In genomic region chr1:9038338-9038650, GRCh38 we compare ENCODE assay signal across 32 cellular contexts. TPM values are rescaled to one million over a fixed set of nuclear protein-coding genes. Genes with fewer than 3 reads are reported as not detected.
A peak's percentile ranks its signal among the peaks of the same experiment; 100 is the strongest.
DNase-seq lines count a peak whose midpoint lies in the region; ATAC-seq, FAIRE-seq and TF ChIP-seq lines count a peak whose summit lies in the region.
"Had no signal": no experiment of that assay in that cellular context is flagged by ENCODE, and none has a peak within 500 bp of the region (broad histone marks: within the 10 kb centered on the region; RNA-seq: fewer than 3 reads in every experiment).

No MANE protein-coding gene starts in this region.

- H4K20me1 ChIP-seq in BLaER1, result no peaks in the 10 kb centered on the region

- H3K27ac ChIP-seq in BLaER1 (peak overlapping the region; percentile 18; the same call in 1 of the 2 replicates), RWPE2 (ENCODE audit: poor library complexity, severe bottlenecking) (no peak overlapping the region), kidney (ENCODE audit: low read depth in 2 of 2, low read length in 2 of 2) (no peak overlapping the region)
- H3K27ac ChIP-seq: A549, C4-2B, HL-60, PC-9, SK-N-MC had no signal

- no peak for FAIRE-seq in kidney (lab: Jason Lieb, UNC)
- FAIRE-seq: A549, GM19239, H54 had no signal

- H3K27me3 ChIP-seq in BLaER1 (no peaks in the 10 kb centered on the region), RWPE2 (ENCODE audit: insufficient read depth, poor library complexity, severe bottlenecking) (no peaks in the 10 kb centered on the region)
- H3K27me3 ChIP-seq: MG63 had no signal

- TF ChIP-seq POLR2A in GM18526 (IDR thresholded peaks at IDR 0.05; ENCODE audit: extremely low read depth, insufficient read length), result peak; percentile 7

- peak; percentile 62 for ATAC-seq in RWPE2 (ENCODE audit: low read depth)

- H3K36me3 ChIP-seq in BLaER1, result peaks cover 76% of the 10 kb centered on the region
- H3K36me3 ChIP-seq in RWPE2 (ENCODE audit: low read depth), result no peaks in the 10 kb centered on the region
- H3K36me3 ChIP-seq in kidney (ENCODE audit: control insufficient read depth in 1 of 2, insufficient read depth in 2 of 2, low read length in 2 of 2), result no peaks in the 10 kb centered on the region
- H3K36me3 ChIP-seq: MG63 had no signal

- H3K9me3 ChIP-seq in BLaER1 (peaks cover 28% of the 10 kb centered on the region), RWPE2 (ENCODE audit: severe bottlenecking) (peaks cover 2% of the 10 kb centered on the region), kidney (ENCODE audit: control insufficient read depth in 1 of 2, low read length in 2 of 2) (peaks cover 0 to 7% of the 10 kb centered on the region in 2 donors)
- H3K9me3 ChIP-seq: MG63 had no signal

- TF ChIP-seq CTCF in RWPE2 (IDR thresholded peaks at IDR 0.05; ENCODE audit: poor library complexity, severe bottlenecking) (no peak), kidney (IDR thresholded peaks at IDR 0.05; ENCODE audit: borderline replicate concordance, extremely low read depth, insufficient read depth) (no peak)

- no peak for DNase-seq in RWPE2 (ENCODE audit: low spot score)
- DNase-seq in kidney, result peak; percentile 50
- no peak for DNase-seq in activated CD8-positive, alpha-beta memory T cell treated with anti-CD3 and anti-CD28 coated beads, Interleukin-2, amount 50 U/mL, for 4 hours
- no peak for DNase-seq in SK-N-DZ (ENCODE audit: low spot score)
- DNase-seq in NCI-H2029 treated with DMSO at 0.1 percent for 48 hours (lab: John Stamatoyannopoulos, UW), result no peak
- no peak for DNase-seq in HPDE6-E6E7 (ENCODE audit: extremely low spot score)
- DNase-seq: AML-193; Calu3; CD8-positive, alpha-beta memory T cell; DND-41; KBM-7; MG63; NCI-H1105 treated with DMSO at 0.1 percent for 48 hours; NCI-H146; NCI-H1930; NCI-H446; NCI-H524 treated with DMSO at 0.1 percent for 48 hours; NCI-H774; PC-9; SHP77 treated with DMSO at 0.1 percent for 48 hours had no signal

- H3K4me1 ChIP-seq in BLaER1 (peaks cover 34% of the 10 kb centered on the region), RWPE2 (ENCODE audit: insufficient read depth, poor library complexity, severe bottlenecking) (peaks cover 7% of the 10 kb centered on the region), kidney (ENCODE audit: control insufficient read depth in 1 of 2, insufficient read depth in 1 of 2, low read depth in 1 of 2, low read length in 2 of 2) (no peaks in the 10 kb centered on the region)
- H3K4me1 ChIP-seq: A549 had no signal

- H3K9ac ChIP-seq in BLaER1, result no peak overlapping the region
- no peak overlapping the region for H3K9ac ChIP-seq in kidney (ENCODE audit: low read length in 2 of 2)

- H3K4me3 ChIP-seq in BLaER1 (no peak overlapping the region), RWPE2 (ENCODE audit: severe bottlenecking) (no peak overlapping the region), kidney (ENCODE audit: low read length in 2 of 2) (no peak overlapping the region)
- H3K4me3 ChIP-seq: A549, MG63, PC-9, SK-N-MC had no signal

- intact Hi-C loops in kidney (cut with DNase I), result no loop called here

- H3K4me2 ChIP-seq in BLaER1, result peak overlapping the region; percentile 66
- H3K4me2 ChIP-seq: PC-9 had no signal

RNA-seq across cellular contexts. Expression of gene SLC2A7, which starts 12.1 kb away (rescaled TPM):
- total RNA-seq in kidney, result not detected
- polyA plus RNA-seq in kidney (ENCODE audit: insufficient read depth, low read depth, low replicate concordance), result not detected
- polyA plus RNA-seq in SK-N-DZ (2014; cell fraction: cytosol; rRNA removed), result not detected in 2 replicates
- not detected in 2 replicates for polyA plus RNA-seq in SK-N-DZ (2014; cell fraction: nucleus; rRNA removed)
- total RNA-seq: Calu3; CD8-positive, alpha-beta memory T cell; HT-29; LHCN-M2; PC-9; RPMI7951; T-helper 1 cell treated with Interleukin-12 subunit alpha and Interleukin-12 subunit beta and Interleukin-4 antibody, amounts not matched to agents 30 ng/mL and 1 ng/mL, for 36 hours had no signal
- polyA plus RNA-seq: A549; CD8-positive, alpha-beta memory T cell had no signal

RNA-seq across cellular contexts. Expression of gene SLC2A5, which starts 31.1 kb away (rescaled TPM):
- total RNA-seq in kidney, result 6.4 TPM
- polyA plus RNA-seq in kidney (ENCODE audit: insufficient read depth, low read depth, low replicate concordance), result 9.0 TPM
- not detected in 2 replicates for polyA plus RNA-seq in SK-N-DZ (2014; cell fraction: cytosol; rRNA removed)
- not detected in 2 replicates for polyA plus RNA-seq in SK-N-DZ (2014; cell fraction: nucleus; rRNA removed)
- total RNA-seq: CD8-positive, alpha-beta memory T cell; HT-29; PC-9; T-helper 1 cell treated with Interleukin-12 subunit alpha and Interleukin-12 subunit beta and Interleukin-4 antibody, amounts not matched to agents 30 ng/mL and 1 ng/mL, for 36 hours had no signal
- polyA plus RNA-seq: CD8-positive, alpha-beta memory T cell had no signal
